In genomic region chr19:893775-894090, GRCh38 we compare ENCODE assay signal across 10 cellular contexts. TPM values are rescaled to one million over a fixed set of nuclear protein-coding genes. Genes with fewer than 3 reads are reported as not detected.
DNase-seq lines count a peak whose midpoint lies in the region; ATAC-seq, FAIRE-seq and TF ChIP-seq lines count a peak whose summit lies in the region.
"Had no signal": no experiment of that assay in that cellular context is flagged by ENCODE, and none has a peak within 500 bp of the region (broad histone marks: within the 10 kb centered on the region; RNA-seq: fewer than 3 reads in every experiment).

No MANE protein-coding gene starts in this region.

- H3K27me3 ChIP-seq in HepG2 (ENCODE audit: control insufficient read depth in 1 of 2, insufficient read depth in 2 of 2, low read length in 2 of 2) (no peaks in the 10 kb centered on the region), suprapubic skin (no peaks in the 10 kb centered on the region)

- no peak for TF ChIP-seq CTCF in activated CD8-positive, alpha-beta T cell treated with anti-CD3 and anti-CD28 coated beads for 36 hours (IDR thresholded peaks at IDR 0.05)
- TF ChIP-seq CTCF in HepG2 (CRISPR knock-in tag; IDR thresholded peaks at IDR 0.05) (no peak), suprapubic skin (IDR thresholded peaks at IDR 0.05) (no peak), D721Med (IDR thresholded peaks at IDR 0.05; ENCODE audit: insufficient read depth, missing control alignments) (no peak)

- no peak overlapping the region for H3K27ac ChIP-seq in HepG2 (ENCODE audit: extremely low read length, insufficient read depth, low read length)
- peak overlapping the region; percentile 89 for H3K27ac ChIP-seq in suprapubic skin

- in situ Hi-C loops in HepG2 (cut with HindIII; ENCODE audit: extremely low pct_ligation_motif_present, low pct_unique_long_range_greater_than_20kb), result no loop called here

- peaks cover 28% of the 10 kb centered on the region for H3K4me1 Mint-ChIP-seq in activated CD4-positive, alpha-beta T cell treated with anti-CD3 and anti-CD28 coated beads, Interleukin-2, amount 10 ng/mL, durations not matched to agents 7 days and 5 days
- H3K4me1 Mint-ChIP-seq in activated CD8-positive, alpha-beta T cell treated with anti-CD3 and anti-CD28 coated beads for 36 hours (ENCODE audit: low read depth), result peaks cover 13% of the 10 kb centered on the region

- TF ChIP-seq EP300 in HepG2 (IDR thresholded peaks at IDR 0.05; ENCODE audit: low read depth in 2 of 2, low read length in 2 of 2), result no peak
- no peak for TF ChIP-seq EP300 in HepG2 (CRISPR knock-in tag; IDR thresholded peaks at IDR 0.05; ENCODE audit: borderline replicate concordance)
- no peak for TF ChIP-seq EP300 in suprapubic skin (IDR thresholded peaks at IDR 0.05)

- no peak for ATAC-seq in activated CD8-positive, alpha-beta T cell treated with anti-CD3 and anti-CD28 coated beads for 36 hours
- ATAC-seq in HepG2, result no peak
- ATAC-seq in HG02938 (IDR thresholded peaks at IDR 0.05; ENCODE audit: unreplicated experiment), result no peak

- CTCF ChIA-PET in activated CD4-positive, alpha-beta T cell treated with anti-CD3 and anti-CD28 coated beads, Interleukin-2, amount 10 ng/mL, durations not matched to agents 7 days and 5 days (lab: Charles Lee), result interaction anchor here (0.6 to 2.0 kb wide), 6 partner anchors 8 to 176 kb away, joined by 3 to 17 read pairs (median 4); no protein-coding TSS in a partner anchor
- CTCF ChIA-PET in activated CD8-positive, alpha-beta T cell treated with anti-CD3 and anti-CD28 coated beads for 36 hours (lab: Charles Lee), result interaction anchor here (0.8 to 1.5 kb wide), 7 partner anchors 9 to 123 kb away, joined by 3 to 6 read pairs (median 5); partner anchors contain the start of genes KISS1R and WDR18
- CTCF ChIA-PET in HepG2 (lab: Yijun Ruan, JAX; ENCODE audit: low intra/inter-chr PET ratio, low total read pairs), result no interaction called here

- peaks cover 10% of the 10 kb centered on the region for H3K79me2 ChIP-seq in HepG2 (ENCODE audit: insufficient read depth, low read length)

- no peak for FAIRE-seq in HepG2 (lab: Jason Lieb, UNC)
- FAIRE-seq in frontal cortex (lab: Jason Lieb, UNC), result no peak
- no peak for FAIRE-seq in D721Med (lab: Jason Lieb, UNC)
- FAIRE-seq: colon had no signal

- H3K4me1 ChIP-seq in HepG2 (ENCODE audit: insufficient read depth, low read length), result no peaks in the 10 kb centered on the region
- peaks cover 21% of the 10 kb centered on the region for H3K4me1 ChIP-seq in suprapubic skin

- POLR2A ChIA-PET in activated CD4-positive, alpha-beta T cell treated with anti-CD3 and anti-CD28 coated beads, Interleukin-2, amount 10 ng/mL, durations not matched to agents 7 days and 5 days (lab: Charles Lee), result interaction anchor here (0.5 to 0.7 kb wide), 2 partner anchors 93 to 1372 kb away, joined by 3 read pairs; no protein-coding TSS in a partner anchor
- POLR2A ChIA-PET in activated CD8-positive, alpha-beta T cell treated with anti-CD3 and anti-CD28 coated beads for 36 hours (lab: Charles Lee), result interaction anchor here (0.7 to 1.9 kb wide), 8 partner anchors 9 to 90 kb away, joined by 3 to 15 read pairs (median 4); partner anchors contain the start of gene WDR18
- POLR2A ChIA-PET in HepG2 (lab: Yijun Ruan, JAX), result interaction anchor here (0.6 to 1.0 kb wide), 5 partner anchors 15 to 124 kb away, joined by 3 to 4 read pairs (median 4); partner anchors contain the start of gene KISS1R

- peaks cover 8 to 18% of the 10 kb centered on the region in 2 experiments; a peak in 4 of 5 replicates for H3K36me3 ChIP-seq in HepG2 (replicated peaks in 1 of 2; ENCODE audit: control insufficient read depth in 1 of 2, insufficient read depth in 2 of 2, low read length in 2 of 2)
- peaks cover 28% of the 10 kb centered on the region for H3K36me3 ChIP-seq in suprapubic skin

- TF ChIP-seq POLR2A in HepG2 (IDR thresholded peaks at IDR 0.05; ENCODE audit: insufficient read depth in 1 of 2, low read depth in 2 of 2, low read length in 2 of 2) (no peak), suprapubic skin (IDR thresholded peaks at IDR 0.05) (no peak)

- H3K27me3 Mint-ChIP-seq in activated CD4-positive, alpha-beta T cell treated with anti-CD3 and anti-CD28 coated beads, Interleukin-2, amount 10 ng/mL, durations not matched to agents 7 days and 5 days, result no peaks in the 10 kb centered on the region
- H3K27me3 Mint-ChIP-seq in activated CD8-positive, alpha-beta T cell treated with anti-CD3 and anti-CD28 coated beads for 36 hours, result no peaks in the 10 kb centered on the region

- TF ChIP-seq RAD21 in HepG2 (CRISPR knock-in tag; IDR thresholded peaks at IDR 0.05), result no peak

- H3K4me2 ChIP-seq in HepG2 (ENCODE audit: low read depth, low read length), result peak overlapping the region; percentile 74; the same call in 1 of the 2 replicates

- peak overlapping the region; percentile 98 for H3K27ac Mint-ChIP-seq in activated CD4-positive, alpha-beta T cell treated with anti-CD3 and anti-CD28 coated beads, Interleukin-2, amount 10 ng/mL, durations not matched to agents 7 days and 5 days
- H3K27ac Mint-ChIP-seq in activated CD8-positive, alpha-beta T cell treated with anti-CD3 and anti-CD28 coated beads for 36 hours, result peak overlapping the region; percentile 99

- H2AFZ ChIP-seq in HepG2 (ENCODE audit: low read length), result no peak overlapping the region

- no peaks in the 10 kb centered on the region; the same call in 1 of the 2 replicates for H4K20me1 ChIP-seq in HepG2 (ENCODE audit: insufficient read depth, low read length)

- H3K9ac ChIP-seq in HepG2 (ENCODE audit: insufficient read depth, low read depth, low read length), result no peak overlapping the region

- peaks cover 15% of the 10 kb centered on the region for H3K36me3 Mint-ChIP-seq in activated CD4-positive, alpha-beta T cell treated with anti-CD3 and anti-CD28 coated beads, Interleukin-2, amount 10 ng/mL, durations not matched to agents 7 days and 5 days (ENCODE audit: low read depth)
- H3K36me3 Mint-ChIP-seq in activated CD8-positive, alpha-beta T cell treated with anti-CD3 and anti-CD28 coated beads for 36 hours (ENCODE audit: low read depth), result peaks cover 5% of the 10 kb centered on the region

- WGBS in HepG2 (ENCODE audit: low lambda C conversion rate), result 69% methylated on average over 12 of the region's 12 CpGs
- 73% methylated on average over 12 of the region's 12 CpGs for WGBS in suprapubic skin

- H3K4me3 ChIP-seq in HepG2 (replicated peaks in 1 of 3; ENCODE audit: insufficient read depth in 1 of 3, low read depth in 2 of 3, low read length in 3 of 3) (peak overlapping the region in 2 of 3 experiments; percentile 87 to 91; a peak in 3 of 6 replicates), suprapubic skin (peak overlapping the region; percentile 89)

- H3K9me3 Mint-ChIP-seq in activated CD4-positive, alpha-beta T cell treated with anti-CD3 and anti-CD28 coated beads, Interleukin-2, amount 10 ng/mL, durations not matched to agents 7 days and 5 days, result no peaks in the 10 kb centered on the region
- H3K9me3 Mint-ChIP-seq in activated CD8-positive, alpha-beta T cell treated with anti-CD3 and anti-CD28 coated beads for 36 hours, result no peaks in the 10 kb centered on the region

- BruUV-seq in HepG2 (replicated peaks; lab: Mats Ljungman, UMichigan), result no TSS peak

- H3K9me3 ChIP-seq in HepG2 (ENCODE audit: low read length), result no peaks in the 10 kb centered on the region
- no peaks in the 10 kb centered on the region for H3K9me3 ChIP-seq in suprapubic skin

- H3K4me3 Mint-ChIP-seq in activated CD4-positive, alpha-beta T cell treated with anti-CD3 and anti-CD28 coated beads, Interleukin-2, amount 10 ng/mL, durations not matched to agents 7 days and 5 days, result peak overlapping the region; percentile 92
- peak overlapping the region; percentile 76 for H3K4me3 Mint-ChIP-seq in activated CD8-positive, alpha-beta T cell treated with anti-CD3 and anti-CD28 coated beads for 36 hours

- no peak for DNase-seq in activated CD4-positive, alpha-beta T cell treated with anti-CD3 and anti-CD28 coated beads, Interleukin-2, amount 10 ng/mL, durations not matched to agents 7 days and 5 days
- DNase-seq in activated CD4-positive, alpha-beta T cell treated with anti-CD3 and anti-CD28 coated beads for 1 hour, result no peak
- DNase-seq in activated CD8-positive, alpha-beta T cell treated with anti-CD3 and anti-CD28 coated beads for 36 hours, result no peak
- no peak for DNase-seq in HepG2 (ENCODE audit: low spot score)
- no peak for DNase-seq in suprapubic skin (ENCODE audit: low spot score in 2 of 2)
- no peak for DNase-seq in frontal cortex (ENCODE audit: low spot score in 2 of 2)
- no peak for DNase-seq in D721Med (ENCODE audit: insufficient read length, low spot score)

- intact Hi-C loops in activated CD8-positive, alpha-beta T cell treated with anti-CD3 and anti-CD28 coated beads for 36 hours (cut with micrococcal nuclease), result no loop called here
- intact Hi-C loops in HepG2 (cut with micrococcal nuclease; ENCODE audit: unreplicated experiment), result no loop called here

RNA-seq across cellular contexts. Expression of gene RNU6-9, which starts 0.4 kb away (rescaled TPM):
- not detected for total RNA-seq in activated CD4-positive, alpha-beta T cell treated with anti-CD3 and anti-CD28 coated beads, Interleukin-2, amount 10 ng/mL, durations not matched to agents 7 days and 5 days
- not detected for total RNA-seq in activated CD8-positive, alpha-beta T cell treated with anti-CD3 and anti-CD28 coated beads for 36 hours
- total RNA-seq in HepG2 (2016; rRNA removed; fragmentation: Illumina TruSeq; extraction: Trizol), result under 0.01 TPM in 1 of 2 replicates, not detected in the other
- under 0.01 TPM in 2 replicates for total RNA-seq in HepG2 (2016; cell fraction: cytosol; rRNA removed; fragmentation: Illumina TruSeq; extraction: Trizol; ENCODE audit: low read depth)
- under 0.01 TPM in 1 of 2 replicates, not detected in the other for total RNA-seq in HepG2 (2016; cell fraction: insoluble cytoplasmic fraction; rRNA removed; fragmentation: Illumina TruSeq; extraction: Trizol)
- total RNA-seq in HepG2 (2016; cell fraction: membrane; rRNA removed; fragmentation: Illumina TruSeq; extraction: Trizol), result under 0.01 TPM in 1 of 2 replicates, not detected in the other
- not detected in 2 replicates for total RNA-seq in HepG2 (2016; cell fraction: nucleus; rRNA removed; fragmentation: Illumina TruSeq; extraction: Trizol)
- polyA plus RNA-seq in HepG2 (2011; rRNA removed), result not detected in 2 replicates
- not detected in 2 replicates for polyA plus RNA-seq in HepG2 (2011; cell fraction: cytosol; rRNA removed)
- polyA plus RNA-seq in HepG2 (2011; cell fraction: nucleus; rRNA removed), result not detected in 2 replicates
- not detected in 2 replicates for polyA plus RNA-seq in HepG2 (2012)
- polyA plus RNA-seq in HepG2 (2016; cell fraction: cytosol; fragmentation: Illumina TruSeq; extraction: Trizol; ENCODE audit: low read depth), result not detected in 2 replicates
- polyA plus RNA-seq in HepG2 (2016; cell fraction: insoluble cytoplasmic fraction; fragmentation: Illumina TruSeq; extraction: Trizol; ENCODE audit: low read depth), result not detected in 2 replicates
- polyA plus RNA-seq in HepG2 (2016; cell fraction: membrane; fragmentation: Illumina TruSeq; extraction: Trizol; ENCODE audit: low read depth), result not detected in 2 replicates
- not detected in 2 replicates for polyA plus RNA-seq in HepG2 (2016; cell fraction: nucleus; fragmentation: Illumina TruSeq; extraction: Trizol; ENCODE audit: insufficient read depth, low read depth)
- polyA minus RNA-seq in HepG2 (2011; rRNA and poly(A)+ RNA removed; ENCODE audit: low replicate concordance), result under 0.01 TPM in 1 of 2 replicates, not detected in the other
- polyA minus RNA-seq in HepG2 (2011; cell fraction: cytosol; rRNA and poly(A)+ RNA removed), result under 0.01 TPM in 1 of 2 replicates, not detected in the other
- polyA minus RNA-seq in HepG2 (2011; cell fraction: nucleus; rRNA and poly(A)+ RNA removed), result not detected in 2 replicates
- total RNA-seq in suprapubic skin, result not detected
- total RNA-seq in frontal cortex, result not detected
- total RNA-seq: T-helper 1 cell treated with Interleukin-12 subunit alpha and Interleukin-12 subunit beta and Interleukin-4 antibody, amounts not matched to agents 30 ng/mL and 1 ng/mL, for 36 hours had no signal

RNA-seq across cellular contexts. Expression of gene MED16, which starts 0.7 kb away (rescaled TPM):
- 10 to 100 TPM; 72.5 to 88.1 TPM for total RNA-seq in activated CD4-positive, alpha-beta T cell treated with anti-CD3 and anti-CD28 coated beads, Interleukin-2, amount 10 ng/mL, durations not matched to agents 7 days and 5 days
- 10 to 100 TPM; 37.6 to 37.8 TPM for total RNA-seq in activated CD8-positive, alpha-beta T cell treated with anti-CD3 and anti-CD28 coated beads for 36 hours
- 14.8 and 18.4 TPM in 2 replicates for total RNA-seq in HepG2 (2016; rRNA removed; fragmentation: Illumina TruSeq; extraction: Trizol)
- total RNA-seq in HepG2 (2016; cell fraction: cytosol; rRNA removed; fragmentation: Illumina TruSeq; extraction: Trizol; ENCODE audit: low read depth), result 6.4 and 6.7 TPM in 2 replicates
- 14.0 and 16.4 TPM in 2 replicates for total RNA-seq in HepG2 (2016; cell fraction: insoluble cytoplasmic fraction; rRNA removed; fragmentation: Illumina TruSeq; extraction: Trizol)
- total RNA-seq in HepG2 (2016; cell fraction: membrane; rRNA removed; fragmentation: Illumina TruSeq; extraction: Trizol), result 12.3 and 14.3 TPM in 2 replicates
- 11.3 and 13.2 TPM in 2 replicates for total RNA-seq in HepG2 (2016; cell fraction: nucleus; rRNA removed; fragmentation: Illumina TruSeq; extraction: Trizol)
- polyA plus RNA-seq in HepG2 (2011; rRNA removed), result 13.3 and 16.9 TPM in 2 replicates
- 17.9 and 30.0 TPM in 2 replicates for polyA plus RNA-seq in HepG2 (2011; cell fraction: cytosol; rRNA removed)
- 45.6 and 56.5 TPM in 2 replicates for polyA plus RNA-seq in HepG2 (2011; cell fraction: nucleus; rRNA removed)
- polyA plus RNA-seq in HepG2 (2012), result 19.2 and 24.7 TPM in 2 replicates
- 7.2 and 8.1 TPM in 2 replicates for polyA plus RNA-seq in HepG2 (2016; cell fraction: cytosol; fragmentation: Illumina TruSeq; extraction: Trizol; ENCODE audit: low read depth)
- 21.8 and 29.1 TPM in 2 replicates for polyA plus RNA-seq in HepG2 (2016; cell fraction: insoluble cytoplasmic fraction; fragmentation: Illumina TruSeq; extraction: Trizol; ENCODE audit: low read depth)
- 15.5 and 16.0 TPM in 2 replicates for polyA plus RNA-seq in HepG2 (2016; cell fraction: membrane; fragmentation: Illumina TruSeq; extraction: Trizol; ENCODE audit: low read depth)
- 24.9 and 32.1 TPM in 2 replicates for polyA plus RNA-seq in HepG2 (2016; cell fraction: nucleus; fragmentation: Illumina TruSeq; extraction: Trizol; ENCODE audit: insufficient read depth, low read depth)
- 17.7 and 77.2 TPM in 2 replicates for polyA minus RNA-seq in HepG2 (2011; rRNA and poly(A)+ RNA removed; ENCODE audit: low replicate concordance)
- polyA minus RNA-seq in HepG2 (2011; cell fraction: cytosol; rRNA and poly(A)+ RNA removed), result 45.1 and 51.0 TPM in 2 replicates
- 14.5 and 15.0 TPM in 2 replicates for polyA minus RNA-seq in HepG2 (2011; cell fraction: nucleus; rRNA and poly(A)+ RNA removed)
- 10 to 100 TPM; 45.1 to 63.9 (median 57.0) TPM for total RNA-seq in suprapubic skin
- total RNA-seq in frontal cortex, result 15.9 TPM

RNA-seq across cellular contexts. Expression of gene R3HDM4, which starts 19.3 kb away (rescaled TPM):
- 100 to 1,000 TPM; 120 to 121 TPM for total RNA-seq in activated CD4-positive, alpha-beta T cell treated with anti-CD3 and anti-CD28 coated beads, Interleukin-2, amount 10 ng/mL, durations not matched to agents 7 days and 5 days
- total RNA-seq in activated CD8-positive, alpha-beta T cell treated with anti-CD3 and anti-CD28 coated beads for 36 hours, result 10 to 100 TPM; 58.4 to 61.5 TPM
- total RNA-seq in HepG2 (2016; rRNA removed; fragmentation: Illumina TruSeq; extraction: Trizol) (21.8 and 26.2 TPM in 2 replicates), suprapubic skin (10 to 100 TPM; 41.3 to 58.3 (median 51.2) TPM), frontal cortex (26.5 TPM)
- total RNA-seq in HepG2 (2016; cell fraction: cytosol; rRNA removed; fragmentation: Illumina TruSeq; extraction: Trizol; ENCODE audit: low read depth), result 17.5 and 31.0 TPM in 2 replicates
- 22.0 and 24.7 TPM in 2 replicates for total RNA-seq in HepG2 (2016; cell fraction: insoluble cytoplasmic fraction; rRNA removed; fragmentation: Illumina TruSeq; extraction: Trizol)
- 29.7 and 34.2 TPM in 2 replicates for total RNA-seq in HepG2 (2016; cell fraction: membrane; rRNA removed; fragmentation: Illumina TruSeq; extraction: Trizol)
- 16.4 and 18.7 TPM in 2 replicates for total RNA-seq in HepG2 (2016; cell fraction: nucleus; rRNA removed; fragmentation: Illumina TruSeq; extraction: Trizol)
- polyA plus RNA-seq in HepG2 (2011; rRNA removed), result 26.9 and 40.4 TPM in 2 replicates
- polyA plus RNA-seq in HepG2 (2011; cell fraction: cytosol; rRNA removed), result 30.7 and 39.0 TPM in 2 replicates
- 57.8 and 68.0 TPM in 2 replicates for polyA plus RNA-seq in HepG2 (2011; cell fraction: nucleus; rRNA removed)
- 22.6 and 31.3 TPM in 2 replicates for polyA plus RNA-seq in HepG2 (2012)
- polyA plus RNA-seq in HepG2 (2016; cell fraction: cytosol; fragmentation: Illumina TruSeq; extraction: Trizol; ENCODE audit: low read depth), result 24.5 and 25.3 TPM in 2 replicates
- 39.3 and 43.4 TPM in 2 replicates for polyA plus RNA-seq in HepG2 (2016; cell fraction: insoluble cytoplasmic fraction; fragmentation: Illumina TruSeq; extraction: Trizol; ENCODE audit: low read depth)
- polyA plus RNA-seq in HepG2 (2016; cell fraction: membrane; fragmentation: Illumina TruSeq; extraction: Trizol; ENCODE audit: low read depth), result 44.4 and 45.0 TPM in 2 replicates
- 58.7 and 76.5 TPM in 2 replicates for polyA plus RNA-seq in HepG2 (2016; cell fraction: nucleus; fragmentation: Illumina TruSeq; extraction: Trizol; ENCODE audit: insufficient read depth, low read depth)
- 15.6 and 40.4 TPM in 2 replicates for polyA minus RNA-seq in HepG2 (2011; rRNA and poly(A)+ RNA removed; ENCODE audit: low replicate concordance)
- polyA minus RNA-seq in HepG2 (2011; cell fraction: cytosol; rRNA and poly(A)+ RNA removed), result 11.7 and 15.6 TPM in 2 replicates
- 8.1 and 9.8 TPM in 2 replicates for polyA minus RNA-seq in HepG2 (2011; cell fraction: nucleus; rRNA and poly(A)+ RNA removed)

RNA-seq across cellular contexts. Expression of gene KISS1R, which starts 23.4 kb away (rescaled TPM):
- 1 to 10 TPM in 1 of 2 experiments, under 1 TPM in 1; 0.72 to 1.1 TPM for total RNA-seq in activated CD4-positive, alpha-beta T cell treated with anti-CD3 and anti-CD28 coated beads, Interleukin-2, amount 10 ng/mL, durations not matched to agents 7 days and 5 days
- total RNA-seq in activated CD8-positive, alpha-beta T cell treated with anti-CD3 and anti-CD28 coated beads for 36 hours, result 10 to 100 TPM; 14.0 to 15.5 TPM
- 3.9 and 10.2 TPM in 2 replicates for total RNA-seq in HepG2 (2016; rRNA removed; fragmentation: Illumina TruSeq; extraction: Trizol)
- total RNA-seq in HepG2 (2016; cell fraction: cytosol; rRNA removed; fragmentation: Illumina TruSeq; extraction: Trizol; ENCODE audit: low read depth), result 4.7 and 5.1 TPM in 2 replicates
- 3.2 and 9.6 TPM in 2 replicates for total RNA-seq in HepG2 (2016; cell fraction: insoluble cytoplasmic fraction; rRNA removed; fragmentation: Illumina TruSeq; extraction: Trizol)
- total RNA-seq in HepG2 (2016; cell fraction: membrane; rRNA removed; fragmentation: Illumina TruSeq; extraction: Trizol), result 7.1 and 8.6 TPM in 2 replicates
- total RNA-seq in HepG2 (2016; cell fraction: nucleus; rRNA removed; fragmentation: Illumina TruSeq; extraction: Trizol), result 8.2 and 8.4 TPM in 2 replicates
- 1.1 and 1.5 TPM in 2 replicates for polyA plus RNA-seq in HepG2 (2011; rRNA removed)
- 1.6 and 3.0 TPM in 2 replicates for polyA plus RNA-seq in HepG2 (2011; cell fraction: cytosol; rRNA removed)
- 10.4 and 11.9 TPM in 2 replicates for polyA plus RNA-seq in HepG2 (2011; cell fraction: nucleus; rRNA removed)
- 2.8 and 4.0 TPM in 2 replicates for polyA plus RNA-seq in HepG2 (2012)
- 3.6 and 4.4 TPM in 2 replicates for polyA plus RNA-seq in HepG2 (2016; cell fraction: cytosol; fragmentation: Illumina TruSeq; extraction: Trizol; ENCODE audit: low read depth)
- 4.2 and 5.9 TPM in 2 replicates for polyA plus RNA-seq in HepG2 (2016; cell fraction: insoluble cytoplasmic fraction; fragmentation: Illumina TruSeq; extraction: Trizol; ENCODE audit: low read depth)
- polyA plus RNA-seq in HepG2 (2016; cell fraction: membrane; fragmentation: Illumina TruSeq; extraction: Trizol; ENCODE audit: low read depth), result 4.5 and 6.0 TPM in 2 replicates
- 15.3 and 19.1 TPM in 2 replicates for polyA plus RNA-seq in HepG2 (2016; cell fraction: nucleus; fragmentation: Illumina TruSeq; extraction: Trizol; ENCODE audit: insufficient read depth, low read depth)
- 5.9 TPM in 1 of 2 replicates, not detected in the other for polyA minus RNA-seq in HepG2 (2011; rRNA and poly(A)+ RNA removed; ENCODE audit: low replicate concordance)
- 2.4 and 3.7 TPM in 2 replicates for polyA minus RNA-seq in HepG2 (2011; cell fraction: cytosol; rRNA and poly(A)+ RNA removed)
- polyA minus RNA-seq in HepG2 (2011; cell fraction: nucleus; rRNA and poly(A)+ RNA removed), result 0.50 and 0.77 TPM in 2 replicates
- total RNA-seq in suprapubic skin, result under 1 TPM in 1 of 4 donors, not detected in 3; 0.29 TPM
- total RNA-seq in frontal cortex, result 0.41 TPM

RNA-seq across cellular contexts. Expression of gene ARID3A, which starts 32.1 kb away (rescaled TPM):
- total RNA-seq in activated CD4-positive, alpha-beta T cell treated with anti-CD3 and anti-CD28 coated beads, Interleukin-2, amount 10 ng/mL, durations not matched to agents 7 days and 5 days, result 10 to 100 TPM; 25.8 to 28.4 TPM
- 10 to 100 TPM; 18.7 to 22.1 TPM for total RNA-seq in activated CD8-positive, alpha-beta T cell treated with anti-CD3 and anti-CD28 coated beads for 36 hours
- 53.8 and 71.3 TPM in 2 replicates for total RNA-seq in HepG2 (2016; rRNA removed; fragmentation: Illumina TruSeq; extraction: Trizol)
- total RNA-seq in HepG2 (2016; cell fraction: cytosol; rRNA removed; fragmentation: Illumina TruSeq; extraction: Trizol; ENCODE audit: low read depth), result 26.5 and 31.5 TPM in 2 replicates
- total RNA-seq in HepG2 (2016; cell fraction: insoluble cytoplasmic fraction; rRNA removed; fragmentation: Illumina TruSeq; extraction: Trizol), result 41.5 and 68.9 TPM in 2 replicates
- 56.8 and 62.2 TPM in 2 replicates for total RNA-seq in HepG2 (2016; cell fraction: membrane; rRNA removed; fragmentation: Illumina TruSeq; extraction: Trizol)
- total RNA-seq in HepG2 (2016; cell fraction: nucleus; rRNA removed; fragmentation: Illumina TruSeq; extraction: Trizol), result 35.6 and 47.1 TPM in 2 replicates
- polyA plus RNA-seq in HepG2 (2011; rRNA removed), result 77.9 and 102 TPM in 2 replicates
- 44.7 and 68.0 TPM in 2 replicates for polyA plus RNA-seq in HepG2 (2011; cell fraction: cytosol; rRNA removed)
- polyA plus RNA-seq in HepG2 (2011; cell fraction: nucleus; rRNA removed), result 150 and 160 TPM in 2 replicates
- 78.6 and 99.3 TPM in 2 replicates for polyA plus RNA-seq in HepG2 (2012)
- polyA plus RNA-seq in HepG2 (2016; cell fraction: cytosol; fragmentation: Illumina TruSeq; extraction: Trizol; ENCODE audit: low read depth), result 31.0 and 31.3 TPM in 2 replicates
- polyA plus RNA-seq in HepG2 (2016; cell fraction: insoluble cytoplasmic fraction; fragmentation: Illumina TruSeq; extraction: Trizol; ENCODE audit: low read depth), result 58.1 and 70.4 TPM in 2 replicates
- 47.1 and 58.2 TPM in 2 replicates for polyA plus RNA-seq in HepG2 (2016; cell fraction: membrane; fragmentation: Illumina TruSeq; extraction: Trizol; ENCODE audit: low read depth)
- 76.0 and 89.6 TPM in 2 replicates for polyA plus RNA-seq in HepG2 (2016; cell fraction: nucleus; fragmentation: Illumina TruSeq; extraction: Trizol; ENCODE audit: insufficient read depth, low read depth)
- polyA minus RNA-seq in HepG2 (2011; rRNA and poly(A)+ RNA removed; ENCODE audit: low replicate concordance), result 15.5 and 299 TPM in 2 replicates
- polyA minus RNA-seq in HepG2 (2011; cell fraction: cytosol; rRNA and poly(A)+ RNA removed), result 163 and 199 TPM in 2 replicates
- 48.5 and 77.1 TPM in 2 replicates for polyA minus RNA-seq in HepG2 (2011; cell fraction: nucleus; rRNA and poly(A)+ RNA removed)
- total RNA-seq in suprapubic skin, result 1 to 10 TPM; 4.7 to 7.5 (median 6.1) TPM
- total RNA-seq in frontal cortex, result 2.4 TPM
